ENCODE assay signal across 2 cellular contexts in genomic region chr4:136032391-136032790, GRCh38.
TF ChIP-seq lines count a peak whose summit lies in the region.

No MANE protein-coding gene starts in this region.

TF ChIP-seq in GM23338, 12 proteins besides CTCF, POLR2A, EP300 and RAD21 (continued from another document):
- TF ChIP-seq, protein P1, sequence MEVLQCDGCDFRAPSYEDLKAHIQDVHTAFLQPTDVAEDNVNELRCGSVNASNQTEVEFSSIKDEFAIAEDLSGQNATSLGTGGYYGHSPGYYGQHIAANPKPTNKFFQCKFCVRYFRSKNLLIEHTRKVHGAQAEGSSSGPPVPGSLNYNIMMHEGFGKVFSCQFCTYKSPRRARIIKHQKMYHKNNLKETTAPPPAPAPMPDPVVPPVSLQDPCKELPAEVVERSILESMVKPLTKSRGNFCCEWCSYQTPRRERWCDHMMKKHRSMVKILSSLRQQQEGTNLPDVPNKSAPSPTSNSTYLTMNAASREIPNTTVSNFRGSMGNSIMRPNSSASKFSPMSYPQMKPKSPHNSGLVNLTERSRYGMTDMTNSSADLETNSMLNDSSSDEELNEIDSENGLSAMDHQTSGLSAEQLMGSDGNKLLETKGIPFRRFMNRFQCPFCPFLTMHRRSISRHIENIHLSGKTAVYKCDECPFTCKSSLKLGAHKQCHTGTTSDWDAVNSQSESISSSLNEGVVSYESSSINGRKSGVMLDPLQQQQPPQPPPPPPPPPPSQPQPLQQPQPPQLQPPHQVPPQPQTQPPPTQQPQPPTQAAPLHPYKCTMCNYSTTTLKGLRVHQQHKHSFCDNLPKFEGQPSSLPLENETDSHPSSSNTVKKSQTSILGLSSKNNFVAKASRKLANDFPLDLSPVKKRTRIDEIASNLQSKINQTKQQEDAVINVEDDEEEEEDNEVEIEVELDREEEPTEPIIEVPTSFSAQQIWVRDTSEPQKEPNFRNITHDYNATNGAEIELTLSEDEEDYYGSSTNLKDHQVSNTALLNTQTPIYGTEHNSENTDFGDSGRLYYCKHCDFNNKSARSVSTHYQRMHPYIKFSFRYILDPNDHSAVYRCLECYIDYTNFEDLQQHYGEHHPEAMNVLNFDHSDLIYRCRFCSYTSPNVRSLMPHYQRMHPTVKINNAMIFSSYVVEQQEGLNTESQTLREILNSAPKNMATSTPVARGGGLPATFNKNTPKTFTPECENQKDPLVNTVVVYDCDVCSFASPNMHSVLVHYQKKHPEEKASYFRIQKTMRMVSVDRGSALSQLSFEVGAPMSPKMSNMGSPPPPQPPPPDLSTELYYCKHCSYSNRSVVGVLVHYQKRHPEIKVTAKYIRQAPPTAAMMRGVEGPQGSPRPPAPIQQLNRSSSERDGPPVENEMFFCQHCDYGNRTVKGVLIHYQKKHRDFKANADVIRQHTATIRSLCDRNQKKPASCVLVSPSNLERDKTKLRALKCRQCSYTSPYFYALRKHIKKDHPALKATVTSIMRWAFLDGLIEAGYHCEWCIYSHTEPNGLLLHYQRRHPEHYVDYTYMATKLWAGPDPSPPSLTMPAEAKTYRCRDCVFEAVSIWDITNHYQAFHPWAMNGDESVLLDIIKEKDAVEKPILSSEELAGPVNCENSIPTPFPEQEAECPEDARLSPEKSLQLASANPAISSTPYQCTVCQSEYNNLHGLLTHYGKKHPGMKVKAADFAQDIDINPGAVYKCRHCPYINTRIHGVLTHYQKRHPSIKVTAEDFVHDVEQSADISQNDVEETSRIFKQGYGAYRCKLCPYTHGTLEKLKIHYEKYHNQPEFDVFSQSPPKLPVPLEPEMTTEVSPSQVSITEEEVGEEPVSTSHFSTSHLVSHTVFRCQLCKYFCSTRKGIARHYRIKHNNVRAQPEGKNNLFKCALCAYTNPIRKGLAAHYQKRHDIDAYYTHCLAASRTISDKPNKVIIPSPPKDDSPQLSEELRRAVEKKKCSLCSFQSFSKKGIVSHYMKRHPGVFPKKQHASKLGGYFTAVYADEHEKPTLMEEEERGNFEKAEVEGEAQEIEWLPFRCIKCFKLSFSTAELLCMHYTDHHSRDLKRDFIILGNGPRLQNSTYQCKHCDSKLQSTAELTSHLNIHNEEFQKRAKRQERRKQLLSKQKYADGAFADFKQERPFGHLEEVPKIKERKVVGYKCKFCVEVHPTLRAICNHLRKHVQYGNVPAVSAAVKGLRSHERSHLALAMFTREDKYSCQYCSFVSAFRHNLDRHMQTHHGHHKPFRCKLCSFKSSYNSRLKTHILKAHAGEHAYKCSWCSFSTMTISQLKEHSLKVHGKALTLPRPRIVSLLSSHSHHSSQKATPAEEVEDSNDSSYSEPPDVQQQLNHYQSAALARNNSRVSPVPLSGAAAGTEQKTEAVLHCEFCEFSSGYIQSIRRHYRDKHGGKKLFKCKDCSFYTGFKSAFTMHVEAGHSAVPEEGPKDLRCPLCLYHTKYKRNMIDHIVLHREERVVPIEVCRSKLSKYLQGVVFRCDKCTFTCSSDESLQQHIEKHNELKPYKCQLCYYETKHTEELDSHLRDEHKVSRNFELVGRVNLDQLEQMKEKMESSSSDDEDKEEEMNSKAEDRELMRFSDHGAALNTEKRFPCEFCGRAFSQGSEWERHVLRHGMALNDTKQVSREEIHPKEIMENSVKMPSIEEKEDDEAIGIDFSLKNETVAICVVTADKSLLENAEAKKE (CRISPR knock-in tag; IDR thresholded peaks at IDR 0.05): no peak
- TF ChIP-seq CREB1 (CRISPR knock-in tag; IDR thresholded peaks at IDR 0.05; ENCODE audit: low read depth): no peak
- TF ChIP-seq ETS1 (IDR thresholded peaks at IDR 0.05): no peak

TF ChIP-seq in SK-N-SH treated with all-trans-retinoic acid at 6 μM for 48 hours, 23 proteins besides CTCF, POLR2A, EP300 and RAD21 (continued from another document):
- TF ChIP-seq, protein P2, sequence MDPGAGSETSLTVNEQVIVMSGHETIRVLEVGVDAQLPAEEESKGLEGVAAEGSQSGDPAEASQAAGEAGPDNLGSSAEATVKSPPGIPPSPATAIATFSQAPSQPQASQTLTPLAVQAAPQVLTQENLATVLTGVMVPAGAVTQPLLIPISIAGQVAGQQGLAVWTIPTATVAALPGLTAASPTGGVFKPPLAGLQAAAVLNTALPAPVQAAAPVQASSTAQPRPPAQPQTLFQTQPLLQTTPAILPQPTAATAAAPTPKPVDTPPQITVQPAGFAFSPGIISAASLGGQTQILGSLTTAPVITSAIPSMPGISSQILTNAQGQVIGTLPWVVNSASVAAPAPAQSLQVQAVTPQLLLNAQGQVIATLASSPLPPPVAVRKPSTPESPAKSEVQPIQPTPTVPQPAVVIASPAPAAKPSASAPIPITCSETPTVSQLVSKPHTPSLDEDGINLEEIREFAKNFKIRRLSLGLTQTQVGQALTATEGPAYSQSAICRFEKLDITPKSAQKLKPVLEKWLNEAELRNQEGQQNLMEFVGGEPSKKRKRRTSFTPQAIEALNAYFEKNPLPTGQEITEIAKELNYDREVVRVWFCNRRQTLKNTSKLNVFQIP (CRISPR knock-in tag; IDR thresholded peaks at IDR 0.05; ENCODE audit: borderline replicate concordance, low read depth): no peak
